ENCODE assay signal across 25 cellular contexts in the genomic region with DNA sequence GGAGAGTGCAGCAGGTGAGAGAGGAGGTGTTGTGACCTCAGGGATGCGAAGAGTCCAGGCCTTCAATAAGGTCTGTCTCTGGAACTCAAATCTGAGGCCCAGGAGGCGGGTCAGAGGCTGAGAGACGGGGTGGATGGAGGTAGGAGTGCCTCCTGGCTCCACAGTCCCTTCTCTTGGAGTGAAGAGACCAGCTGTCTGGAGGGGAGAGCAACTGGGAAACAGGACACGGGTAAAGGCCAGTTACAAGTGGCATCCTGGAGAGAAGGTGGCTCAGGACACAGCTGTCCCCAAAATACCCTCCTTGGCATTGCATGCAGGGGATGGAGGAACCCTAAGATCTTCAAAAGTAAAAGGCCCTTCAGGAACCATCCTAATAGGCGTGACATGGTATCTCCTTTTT.
"Had no signal": no experiment of that assay in that cellular context is flagged by ENCODE, and none has a peak within 500 bp of the region (broad histone marks: within the 10 kb centered on the region; RNA-seq: fewer than 3 reads in every experiment).

No MANE protein-coding gene starts in this region.

- H3K27me3 Mint-ChIP-seq: IgD-negative memory B cell had no signal

- H3K4me3 Mint-ChIP-seq: IgD-negative memory B cell had no signal

- H3K4me1 ChIP-seq: Peyer's patch had no signal

- H3K9ac ChIP-seq: KMS-11 had no signal

- ATAC-seq: K562, Right ventricle myocardium inferior had no signal

- H2AFZ ChIP-seq: PC-9 had no signal

- H3K9me3 ChIP-seq: Peyer's patch, SJSA1 had no signal

- H3K36me3 ChIP-seq: Peyer's patch had no signal

- DNase-seq: Kasumi-1, MM.1S, NCI-H1105 treated with DMSO at 0.1 percent for 48 hours, NCI-H1417 treated with DMSO at 0.1 percent for 48 hours, NCI-H146, NCI-H1694 treated with DMSO at 0.1 percent for 48 hours, NCI-H1930, NCI-H2081 treated with DMSO at 0.1 percent for 48 hours, NCI-H2171, NCI-H226, NCI-H446, NCI-H510A, NCI-H524 treated with DMSO at 0.1 percent for 48 hours, NCI-H69, NCI-H774, PC-9, Peyer's patch, SHP77 treated with DMSO at 0.1 percent for 48 hours had no signal

- H3K36me3 Mint-ChIP-seq: IgD-negative memory B cell had no signal

- H3K4me2 ChIP-seq: KMS-11, PC-9 had no signal

- H3K9me3 Mint-ChIP-seq: IgD-negative memory B cell had no signal

- H3K27me3 ChIP-seq: Peyer's patch, SJSA1 had no signal

- H3K27ac ChIP-seq: HL-60, KMS-11, PC-9, Peyer's patch, SJSA1, SK-N-MC had no signal

- H3K4me3 ChIP-seq: K562, PC-9, Peyer's patch, SJSA1, SK-N-MC had no signal
